ENCODE assay signal across 21 cellular contexts in genomic region chr2:204265701-204266310, GRCh38.
DNase-seq lines count a peak whose midpoint lies in the region; ATAC-seq and TF ChIP-seq lines count a peak whose summit lies in the region.
"Had no signal": no experiment of that assay in that cellular context is flagged by ENCODE, and none has a peak within 500 bp of the region (broad histone marks: within the 10 kb centered on the region; RNA-seq: fewer than 3 reads in every experiment).

No MANE protein-coding gene starts in this region.

- ATAC-seq in lung (ENCODE audit: insufficient read depth, low FRiP score), result peak; percentile 62
- no peak for ATAC-seq in naive thymus-derived CD8-positive, alpha-beta T cell
- ATAC-seq: esophagus mucosa; heart right ventricle; natural killer cell treated with Interleukin-12 subunit alpha and Interleukin-12 subunit beta and Interleukin-15 and Interleukin-18, amount 100 ng/mL, for 72 hours; stimulated activated effector memory CD8-positive, alpha-beta T cell treated with anti-CD3 and anti-CD28 coated beads, Interleukin-12 subunit alpha, Interleukin-12 subunit beta, amount 100 ng/mL, for 72 hours had no signal

- no peaks in the 10 kb centered on the region for H3K4me1 Mint-ChIP-seq in naive thymus-derived CD8-positive, alpha-beta T cell
- H3K4me1 Mint-ChIP-seq in activated T-helper 1 cell treated with anti-CD3 and anti-CD28 coated beads, Interleukin-12 subunit alpha, Interleukin-12 subunit beta, Interleukin-2, Interleukin-4 antibody, amounts not matched to agents 30 ng/mL and 10 ng/mL and 1 ng/mL, durations not matched to agents 14 hours and 24 hours and 36 hours (ENCODE audit: low read depth), result no peaks in the 10 kb centered on the region
- H3K4me1 Mint-ChIP-seq: activated CD4-positive, alpha-beta T cell treated with anti-CD3 and anti-CD28 coated beads, Interleukin-2, amount 10 ng/mL, durations not matched to agents 7 days and 5 days; stimulated activated effector memory CD8-positive, alpha-beta T cell treated with anti-CD3 and anti-CD28 coated beads, Interleukin-12 subunit alpha, Interleukin-12 subunit beta, amount 100 ng/mL, for 72 hours had no signal

- in situ Hi-C loops in SK-MEL-5 (cut with HindIII; ENCODE audit: low pct_unique_long_range_greater_than_20kb, low sequenced_read_pairs), result no loop called here

- H3K9me3 Mint-ChIP-seq in naive thymus-derived CD8-positive, alpha-beta T cell, result peaks cover 0 to 7% (median 4%) of the 10 kb centered on the region in 9 donors
- peaks cover 7% of the 10 kb centered on the region for H3K9me3 Mint-ChIP-seq in activated T-helper 1 cell treated with anti-CD3 and anti-CD28 coated beads, Interleukin-12 subunit alpha, Interleukin-12 subunit beta, Interleukin-2, Interleukin-4 antibody, amounts not matched to agents 30 ng/mL and 10 ng/mL and 1 ng/mL, durations not matched to agents 14 hours and 24 hours and 36 hours
- H3K9me3 Mint-ChIP-seq: natural killer cell treated with Interleukin-12 subunit alpha and Interleukin-12 subunit beta and Interleukin-15 and Interleukin-18, amount 100 ng/mL, for 72 hours had no signal

- no peaks in the 10 kb centered on the region for H3K4me1 ChIP-seq in lung (ENCODE audit: control insufficient read depth in 2 of 2, insufficient read depth in 2 of 2, low read length in 2 of 2)
- H3K4me1 ChIP-seq in prostate gland (replicated peaks), result no peaks in the 10 kb centered on the region
- H3K4me1 ChIP-seq: uterus had no signal

- no peak overlapping the region for H3K4me3 Mint-ChIP-seq in naive thymus-derived CD8-positive, alpha-beta T cell
- no peak overlapping the region for H3K4me3 Mint-ChIP-seq in activated T-helper 1 cell treated with anti-CD3 and anti-CD28 coated beads, Interleukin-12 subunit alpha, Interleukin-12 subunit beta, Interleukin-2, Interleukin-4 antibody, amounts not matched to agents 30 ng/mL and 10 ng/mL and 1 ng/mL, durations not matched to agents 14 hours and 24 hours and 36 hours
- H3K4me3 Mint-ChIP-seq: activated CD4-positive, alpha-beta T cell treated with anti-CD3 and anti-CD28 coated beads, Interleukin-2, amount 10 ng/mL, durations not matched to agents 7 days and 5 days; natural killer cell treated with Interleukin-12 subunit alpha and Interleukin-12 subunit beta and Interleukin-15 and Interleukin-18, amount 100 ng/mL, for 72 hours; stimulated activated effector memory CD8-positive, alpha-beta T cell treated with anti-CD3 and anti-CD28 coated beads, Interleukin-12 subunit alpha, Interleukin-12 subunit beta, amount 100 ng/mL, for 72 hours had no signal

- no peak overlapping the region for H3K27ac ChIP-seq in lung (ENCODE audit: low read depth in 1 of 2, low read length in 1 of 2)
- H3K27ac ChIP-seq in prostate gland, result no peak overlapping the region
- H3K27ac ChIP-seq: coronary artery, heart right ventricle, left ventricle myocardium inferior, uterus had no signal

- intact Hi-C loops in prostate gland (cut with DNase I), result loop anchor here (10.0 kb wide), 1 partner anchor 241 kb away; no protein-coding TSS in a partner anchor
- intact Hi-C loops in activated T-helper 1 cell treated with anti-CD3 and anti-CD28 coated beads, Interleukin-12 subunit alpha, Interleukin-12 subunit beta, Interleukin-2, Interleukin-4 antibody, amounts not matched to agents 30 ng/mL and 10 ng/mL and 1 ng/mL, durations not matched to agents 14 hours and 24 hours and 36 hours (cut with micrococcal nuclease), result no loop called here

- POLR2A ChIA-PET in naive thymus-derived CD8-positive, alpha-beta T cell (lab: Charles Lee), result no interaction called here

- no peaks in the 10 kb centered on the region for H3K36me3 Mint-ChIP-seq in naive thymus-derived CD8-positive, alpha-beta T cell
- no peaks in the 10 kb centered on the region for H3K36me3 Mint-ChIP-seq in activated T-helper 1 cell treated with anti-CD3 and anti-CD28 coated beads, Interleukin-12 subunit alpha, Interleukin-12 subunit beta, Interleukin-2, Interleukin-4 antibody, amounts not matched to agents 30 ng/mL and 10 ng/mL and 1 ng/mL, durations not matched to agents 14 hours and 24 hours and 36 hours (ENCODE audit: low read depth)
- H3K36me3 Mint-ChIP-seq: natural killer cell treated with Interleukin-12 subunit alpha and Interleukin-12 subunit beta and Interleukin-15 and Interleukin-18, amount 100 ng/mL, for 72 hours; stimulated activated effector memory CD8-positive, alpha-beta T cell treated with anti-CD3 and anti-CD28 coated beads, Interleukin-12 subunit alpha, Interleukin-12 subunit beta, amount 100 ng/mL, for 72 hours had no signal

- H3K36me3 ChIP-seq in lung (ENCODE audit: control insufficient read depth in 2 of 2, insufficient read depth in 2 of 2, low read length in 2 of 2) (no peaks in the 10 kb centered on the region), prostate gland (no peaks in the 10 kb centered on the region)
- H3K36me3 ChIP-seq: heart right ventricle, left ventricle myocardium inferior, uterus had no signal

- peaks cover 20 to 58% (median 28%) of the 10 kb centered on the region in 5 donors for H3K27me3 Mint-ChIP-seq in naive thymus-derived CD8-positive, alpha-beta T cell
- H3K27me3 Mint-ChIP-seq in activated T-helper 1 cell treated with anti-CD3 and anti-CD28 coated beads, Interleukin-12 subunit alpha, Interleukin-12 subunit beta, Interleukin-2, Interleukin-4 antibody, amounts not matched to agents 30 ng/mL and 10 ng/mL and 1 ng/mL, durations not matched to agents 14 hours and 24 hours and 36 hours (ENCODE audit: insufficient read depth), result peaks cover 28% of the 10 kb centered on the region

- TF ChIP-seq CTCF in lung (IDR thresholded peaks at IDR 0.05; ENCODE audit: control extremely low read depth, extremely low read depth) (no peak), prostate gland (IDR thresholded peaks at IDR 0.05) (no peak)

- DNase-seq in C1 segment of cervical spinal cord (lab: John Stamatoyannopoulos, UW), result peak in 9 of 14 donors; percentile 12 to 62 (median 29)
- DNase-seq in NCI-H1930 (lab: John Stamatoyannopoulos, UW), result peak; percentile 13 to 29
- DNase-seq in SK-MEL-5 (ENCODE audit: low read depth, low spot score), result peak; percentile 16
- DNase-seq in lung (ENCODE audit: low spot score), result no peak
- no peak for DNase-seq in naive thymus-derived CD8-positive, alpha-beta T cell
- DNase-seq in NCI-H2029 (lab: John Stamatoyannopoulos, UW), result no peak
- DNase-seq in prostate gland (ENCODE audit: low spot score), result no peak
- DNase-seq in activated T-helper 1 cell treated with anti-CD3 and anti-CD28 coated beads, Interleukin-12 subunit alpha, Interleukin-12 subunit beta, Interleukin-2, Interleukin-4 antibody, amounts not matched to agents 30 ng/mL and 10 ng/mL and 1 ng/mL, durations not matched to agents 14 hours and 24 hours and 36 hours (ENCODE audit: low spot score), result no peak
- DNase-seq: activated CD4-positive, alpha-beta T cell treated with anti-CD3 and anti-CD28 coated beads, Interleukin-2, amount 10 ng/mL, durations not matched to agents 7 days and 5 days; aorta; heart right ventricle; left ventricle myocardium inferior; MM.1S; NK-92 treated with Interleukin-12 subunit alpha and Interleukin-12 subunit beta, amount 100 ng/mL, for 24 hours; SHP77 treated with DMSO at 0.1 percent for 48 hours; T1000; uterus had no signal

- H3K9me3 ChIP-seq in lung (ENCODE audit: control insufficient read depth in 2 of 2, insufficient read depth in 1 of 2, low read length in 1 of 2) (no peaks in the 10 kb centered on the region), prostate gland (no peaks in the 10 kb centered on the region)
- H3K9me3 ChIP-seq: uterus had no signal

- WGBS in lung, 2 donors, result 81 to 88% methylated on average over 9 of the region's 9 CpGs
- 56% methylated on average over 9 of the region's 9 CpGs for whole genome bisulfite sequencing in prostate gland

- H3K4me3 ChIP-seq in lung, result no peak overlapping the region
- H3K4me3 ChIP-seq in prostate gland, result no peak overlapping the region
- H3K4me3 ChIP-seq: coronary artery, heart right ventricle, left ventricle myocardium inferior, uterus had no signal

- no peak for TF ChIP-seq POLR2A in prostate gland (IDR thresholded peaks at IDR 0.05)

- no peak overlapping the region for H3K27ac Mint-ChIP-seq in naive thymus-derived CD8-positive, alpha-beta T cell
- H3K27ac Mint-ChIP-seq in activated T-helper 1 cell treated with anti-CD3 and anti-CD28 coated beads, Interleukin-12 subunit alpha, Interleukin-12 subunit beta, Interleukin-2, Interleukin-4 antibody, amounts not matched to agents 30 ng/mL and 10 ng/mL and 1 ng/mL, durations not matched to agents 14 hours and 24 hours and 36 hours, result no peak overlapping the region
- H3K27ac Mint-ChIP-seq: activated CD4-positive, alpha-beta T cell treated with anti-CD3 and anti-CD28 coated beads, Interleukin-2, amount 10 ng/mL, durations not matched to agents 7 days and 5 days; natural killer cell treated with Interleukin-12 subunit alpha and Interleukin-12 subunit beta and Interleukin-15 and Interleukin-18, amount 100 ng/mL, for 72 hours; stimulated activated effector memory CD8-positive, alpha-beta T cell treated with anti-CD3 and anti-CD28 coated beads, Interleukin-12 subunit alpha, Interleukin-12 subunit beta, amount 100 ng/mL, for 72 hours had no signal

- H3K27me3 ChIP-seq in lung (ENCODE audit: control insufficient read depth, insufficient read depth), result no peaks in the 10 kb centered on the region
- no peaks in the 10 kb centered on the region for H3K27me3 ChIP-seq in prostate gland (replicated peaks; ENCODE audit: insufficient read depth)
- H3K27me3 ChIP-seq: uterus had no signal

Comparison
In these comparisons a context has a peak if more than half of its experiments do, and no peak if none do; other contexts are left out.
1. DNase-seq: peak in C1 segment of cervical spinal cord (9 of 14), NCI-H1930 (2 of 2) and SK-MEL-5 (single experiment); none in lung (single experiment), naive thymus-derived CD8-positive, alpha-beta T cell (0 of 10), NCI-H2029 (single experiment), prostate gland (single experiment) and activated T-helper 1 cell treated with anti-CD3 and anti-CD28 coated beads, Interleukin-12 subunit alpha, Interleukin-12 subunit beta, Interleukin-2, Interleukin-4 antibody, amounts not matched to agents 30 ng/mL and 10 ng/mL and 1 ng/mL, durations not matched to agents 14 hours and 24 hours and 36 hours (single experiment).